Comparison of ENCODE assay signal across 23 cellular contexts in genomic region chr5:102731704-102732103, GRCh38.
"Had no signal": no experiment of that assay in that cellular context is flagged by ENCODE, and none has a peak within 500 bp of the region (broad histone marks: within the 10 kb centered on the region; RNA-seq: fewer than 3 reads in every experiment).

No MANE protein-coding gene starts in this region.

- ATAC-seq: left colon; naive thymus-derived CD4-positive, alpha-beta T cell; psoas muscle; stimulated activated naive B cell treated with anti-CD40 and anti-IgM and Interleukin-4, amounts not matched to agents 10 μg/mL and 1 μg/mL and 100 μg/mL, for 72 hours; stimulated activated naive CD8-positive, alpha-beta T cell treated with anti-CD3 and anti-CD28 coated beads, Interleukin-15, amount 100 ng/mL, for 72 hours; upper lobe of right lung had no signal

- H3K36me3 Mint-ChIP-seq: immature natural killer cell; naive thymus-derived CD4-positive, alpha-beta T cell; stimulated activated naive B cell treated with anti-CD40 and anti-IgM and Interleukin-4, amounts not matched to agents 10 μg/mL and 1 μg/mL and 100 μg/mL, for 72 hours had no signal

- DNase-seq: cortex of kidney; dorsolateral prefrontal cortex; effector CD8-positive, alpha-beta T cell; esophagus squamous epithelium; foreskin fibroblast; immature natural killer cell; left colon; mammary epithelial cell; naive thymus-derived CD4-positive, alpha-beta T cell; nephron progenitor cell; psoas muscle; sigmoid colon; stimulated activated CD4-positive, alpha-beta T cell treated with anti-CD3 and anti-CD28 coated beads, Interleukin-2, amount 100 ng/mL, for 24 hours; stimulated activated CD4-positive, alpha-beta T cell treated with anti-CD3 and anti-CD28 coated beads, Interleukin-4, amount 100 ng/mL, for 4 hours; stimulated activated naive B cell treated with anti-CD40 and anti-IgM and Interleukin-4, amounts not matched to agents 10 μg/mL and 1 μg/mL and 100 μg/mL, for 72 hours; stimulated activated naive CD8-positive, alpha-beta T cell treated with anti-CD3 and anti-CD28 coated beads, Interleukin-15, amount 100 ng/mL, for 72 hours; testis; upper lobe of right lung had no signal

- H3K9me3 Mint-ChIP-seq: immature natural killer cell; stimulated activated naive CD8-positive, alpha-beta T cell treated with anti-CD3 and anti-CD28 coated beads, Interleukin-15, amount 100 ng/mL, for 72 hours had no signal

- H3K4me3 ChIP-seq: dorsolateral prefrontal cortex, esophagus squamous epithelium, psoas muscle, sigmoid colon, skin epidermis, testis, tibial nerve, upper lobe of right lung, vagina had no signal

- H3K4me1 Mint-ChIP-seq: immature natural killer cell; naive thymus-derived CD4-positive, alpha-beta T cell; stimulated activated naive B cell treated with anti-CD40 and anti-IgM and Interleukin-4, amounts not matched to agents 10 μg/mL and 1 μg/mL and 100 μg/mL, for 72 hours; stimulated activated naive CD8-positive, alpha-beta T cell treated with anti-CD3 and anti-CD28 coated beads, Interleukin-15, amount 100 ng/mL, for 72 hours had no signal

- H3K4me1 ChIP-seq: esophagus squamous epithelium, psoas muscle, sigmoid colon, testis, tibial nerve, upper lobe of right lung, vagina had no signal

- FAIRE-seq: keratinocyte had no signal

- H3K27ac ChIP-seq: dorsolateral prefrontal cortex, epithelial cell of prostate, esophagus squamous epithelium, psoas muscle, sigmoid colon, skin epidermis, testis, tibial nerve, upper lobe of right lung, vagina had no signal

- H3K4me3 Mint-ChIP-seq: immature natural killer cell; naive thymus-derived CD4-positive, alpha-beta T cell; nephron progenitor cell; stimulated activated naive B cell treated with anti-CD40 and anti-IgM and Interleukin-4, amounts not matched to agents 10 μg/mL and 1 μg/mL and 100 μg/mL, for 72 hours; stimulated activated naive CD8-positive, alpha-beta T cell treated with anti-CD3 and anti-CD28 coated beads, Interleukin-15, amount 100 ng/mL, for 72 hours had no signal

- H3K9me3 ChIP-seq: esophagus squamous epithelium, psoas muscle, sigmoid colon, testis, tibial nerve, upper lobe of right lung, vagina had no signal

- H3K36me3 ChIP-seq: esophagus squamous epithelium, sigmoid colon, tibial nerve, upper lobe of right lung, vagina had no signal

- H3K27me3 ChIP-seq: esophagus squamous epithelium, sigmoid colon, testis, tibial nerve, upper lobe of right lung, vagina had no signal

- H3K27ac Mint-ChIP-seq: immature natural killer cell; naive thymus-derived CD4-positive, alpha-beta T cell; nephron progenitor cell; stimulated activated naive B cell treated with anti-CD40 and anti-IgM and Interleukin-4, amounts not matched to agents 10 μg/mL and 1 μg/mL and 100 μg/mL, for 72 hours; stimulated activated naive CD8-positive, alpha-beta T cell treated with anti-CD3 and anti-CD28 coated beads, Interleukin-15, amount 100 ng/mL, for 72 hours had no signal
